ENCODE assay signal across 26 cellular contexts in the genomic region with DNA sequence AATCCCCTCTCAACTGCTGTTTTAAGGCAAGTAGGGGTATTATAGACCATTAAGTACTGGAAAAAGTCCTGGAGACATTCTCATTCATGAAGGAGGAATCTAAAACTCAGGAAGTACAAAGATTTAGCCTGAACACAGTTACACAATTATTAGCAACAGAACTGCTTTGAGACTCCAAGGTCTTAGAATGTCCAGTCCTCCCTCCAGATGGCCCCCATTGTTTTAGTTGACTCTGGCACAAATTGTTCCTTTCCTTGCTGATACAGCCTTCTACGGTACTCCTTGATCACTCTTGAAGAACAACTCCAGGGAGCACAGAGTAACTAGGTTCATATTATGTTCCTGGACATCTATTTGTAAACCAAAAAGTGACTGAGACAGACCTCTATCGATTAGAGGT.
DNase-seq lines count a peak whose midpoint lies in the region; ATAC-seq, FAIRE-seq and TF ChIP-seq lines count a peak whose summit lies in the region.
"Had no signal": no experiment of that assay in that cellular context is flagged by ENCODE, and none has a peak within 500 bp of the region (broad histone marks: within the 10 kb centered on the region; RNA-seq: fewer than 3 reads in every experiment).

No MANE protein-coding gene starts in this region.

- no peak overlapping the region for H3K27ac Mint-ChIP-seq in activated naive CD8-positive, alpha-beta T cell treated with anti-CD3 and anti-CD28 coated beads for 36 hours
- H3K27ac Mint-ChIP-seq in type B pancreatic cell: no peak overlapping the region
- H3K27ac Mint-ChIP-seq: stimulated activated naive CD8-positive, alpha-beta T cell treated with anti-CD3 and anti-CD28 coated beads, Interleukin-15, amount 100 ng/mL, for 72 hours had no signal

- H3K4me1 ChIP-seq in ACC112 (ENCODE audit: control insufficient read depth, insufficient read depth, low read length, unreplicated experiment): peaks cover 23% of the 10 kb centered on the region
- H3K4me1 ChIP-seq in heart right ventricle: peaks cover 0 to 3% (median 0%) of the 10 kb centered on the region in 9 donors
- no peaks in the 10 kb centered on the region for H3K4me1 ChIP-seq in gastrocnemius medialis
- H3K4me1 ChIP-seq: A549, BLaER1, HAP-1 had no signal

- TF ChIP-seq CTCF in heart right ventricle (IDR thresholded peaks at IDR 0.05) (no peak), gastrocnemius medialis (IDR thresholded peaks at IDR 0.05 in 4 of 5, conservative IDR thresholded peaks at IDR 0.05 in 1 of 5) (no peak), type B pancreatic cell (conservative IDR thresholded peaks at IDR 0.05) (no peak)

- no peak overlapping the region for H3K4me3 Mint-ChIP-seq in activated naive CD8-positive, alpha-beta T cell treated with anti-CD3 and anti-CD28 coated beads for 36 hours
- H3K4me3 Mint-ChIP-seq in type B pancreatic cell: no peak overlapping the region
- H3K4me3 Mint-ChIP-seq: stimulated activated naive CD8-positive, alpha-beta T cell treated with anti-CD3 and anti-CD28 coated beads, Interleukin-15, amount 100 ng/mL, for 72 hours had no signal

- TF ChIP-seq POLR2A in gastrocnemius medialis (IDR thresholded peaks at IDR 0.05) (no peak), GM12892 (IDR thresholded peaks at IDR 0.05; ENCODE audit: low read depth, low read length) (no peak)

- FAIRE-seq in GM12892 (lab: Jason Lieb, UNC): no peak
- FAIRE-seq: A549, HTR-8/SVneo, islet of Langerhans, small intestine, TTC549 had no signal

- no peak overlapping the region for H3K9ac ChIP-seq in SK-N-MC (ENCODE audit: insufficient read length)
- H3K9ac ChIP-seq: BLaER1 had no signal

- H3K9me3 ChIP-seq in SK-N-MC (ENCODE audit: low read depth, low read length) (no peaks in the 10 kb centered on the region), heart right ventricle (no peaks in the 10 kb centered on the region), gastrocnemius medialis (no peaks in the 10 kb centered on the region)
- H3K9me3 ChIP-seq: A549, BLaER1, HAP-1, ovary had no signal

- no peaks in the 10 kb centered on the region for H3K4me1 Mint-ChIP-seq in activated naive CD8-positive, alpha-beta T cell treated with anti-CD3 and anti-CD28 coated beads for 36 hours
- peaks cover 11% of the 10 kb centered on the region for H3K4me1 Mint-ChIP-seq in type B pancreatic cell (ENCODE audit: unreplicated experiment)
- H3K4me1 Mint-ChIP-seq: stimulated activated naive CD8-positive, alpha-beta T cell treated with anti-CD3 and anti-CD28 coated beads, Interleukin-15, amount 100 ng/mL, for 72 hours had no signal

- no peaks in the 10 kb centered on the region for H3K36me3 Mint-ChIP-seq in activated naive CD8-positive, alpha-beta T cell treated with anti-CD3 and anti-CD28 coated beads for 36 hours
- no peaks in the 10 kb centered on the region for H3K36me3 Mint-ChIP-seq in type B pancreatic cell

- DNase-seq in SK-N-MC (ENCODE audit: low read depth, low spot score) (no peak), heart right ventricle (no peak), gastrocnemius medialis (peak; percentile 3 to 12), NCI-H82 treated with DMSO at 0.1 percent for 48 hours (lab: John Stamatoyannopoulos, UW; ENCODE audit: unreplicated experiment) (no peak), GM12892 (ENCODE audit: insufficient read length) (no peak), type B pancreatic cell (ENCODE audit: extremely low spot score, unreplicated experiment) (no peak)
- no peak for DNase-seq in activated naive CD8-positive, alpha-beta T cell treated with anti-CD3 and anti-CD28 coated beads for 36 hours
- DNase-seq: activated CD4-positive, alpha-beta T cell treated with anti-CD3 and anti-CD28 coated beads for 4 hours; activated naive CD4-positive, alpha-beta T cell treated with anti-CD3 and anti-CD28 coated beads, Interleukin-2, amount 50 U/mL, for 16 hours; effector memory CD4-positive, alpha-beta T cell; Kasumi-1; NCI-H1092 treated with DMSO at 0.1 percent for 48 hours; NCI-H2029 treated with DMSO at 0.1 percent for 48 hours; NCI-H524; ovary; small intestine; stimulated activated CD4-positive, alpha-beta T cell treated with anti-CD3 and anti-CD28 coated beads, Interleukin-4, amount 100 ng/mL, for 1 hour; stimulated activated naive CD8-positive, alpha-beta T cell treated with anti-CD3 and anti-CD28 coated beads, Interleukin-15, amount 100 ng/mL, for 72 hours had no signal

- in situ Hi-C loops in gastrocnemius medialis (cut with MboI; ENCODE audit: low sequenced_read_pairs in 4 of 4): no loop called here

- H3K79me2 ChIP-seq in ACC112 (ENCODE audit: control insufficient read depth, insufficient read depth, low read length, unreplicated experiment): no peaks in the 10 kb centered on the region

- ATAC-seq in heart right ventricle (peak in 3 of 8 donors; percentile 20 to 94 (median 27)), gastrocnemius medialis (peak; percentile 62 to 65)
- ATAC-seq: A549; stimulated activated naive CD8-positive, alpha-beta T cell treated with anti-CD3 and anti-CD28 coated beads, Interleukin-15, amount 100 ng/mL, for 72 hours had no signal

- WGBS in heart right ventricle, 2 donors: 63 to 78% methylated on average over 2 of the region's 2 CpGs

- H3K27me3 ChIP-seq in ACC112 (ENCODE audit: insufficient read depth, low read length): no peaks in the 10 kb centered on the region
- H3K27me3 ChIP-seq in heart right ventricle: no peaks in the 10 kb centered on the region
- no peaks in the 10 kb centered on the region for H3K27me3 ChIP-seq in gastrocnemius medialis
- H3K27me3 ChIP-seq: BLaER1, ovary had no signal

- peak overlapping the region; percentile 31 for H2AFZ ChIP-seq in ACC112 (ENCODE audit: low read length, unreplicated experiment)

- H3K4me3 ChIP-seq in ACC112 (ENCODE audit: low read depth, low read length) (no peak overlapping the region), SK-N-MC (no peak overlapping the region), heart right ventricle (no peak overlapping the region), gastrocnemius medialis (no peak overlapping the region)
- H3K4me3 ChIP-seq: A549, BLaER1, HAP-1, lung, ovary had no signal

- H3K36me3 ChIP-seq in ACC112 (ENCODE audit: insufficient read depth, low read length): no peaks in the 10 kb centered on the region
- H3K36me3 ChIP-seq in SK-N-MC (ENCODE audit: insufficient read depth, low read length): no peaks in the 10 kb centered on the region
- no peaks in the 10 kb centered on the region for H3K36me3 ChIP-seq in heart right ventricle
- H3K36me3 ChIP-seq in gastrocnemius medialis: no peaks in the 10 kb centered on the region
- H3K36me3 ChIP-seq: BLaER1, HAP-1, ovary had no signal

- H3K9me3 Mint-ChIP-seq in activated naive CD8-positive, alpha-beta T cell treated with anti-CD3 and anti-CD28 coated beads for 36 hours: no peaks in the 10 kb centered on the region
- no peaks in the 10 kb centered on the region for H3K9me3 Mint-ChIP-seq in type B pancreatic cell
- H3K9me3 Mint-ChIP-seq: stimulated activated naive CD8-positive, alpha-beta T cell treated with anti-CD3 and anti-CD28 coated beads, Interleukin-15, amount 100 ng/mL, for 72 hours had no signal

- H3K27ac ChIP-seq in ACC112 (ENCODE audit: low read depth, low read length) (peak overlapping the region; percentile 87), SK-N-MC (peak overlapping the region; percentile 55; the same call in 1 of the 2 replicates), heart right ventricle (peak overlapping the region in 6 of 10 donors; percentile 1 to 74 (median 12)), gastrocnemius medialis (peak overlapping the region; percentile 24 to 61 (median 40))
- H3K27ac ChIP-seq: A549, BLaER1 had no signal

- H3K27me3 Mint-ChIP-seq in activated naive CD8-positive, alpha-beta T cell treated with anti-CD3 and anti-CD28 coated beads for 36 hours: no peaks in the 10 kb centered on the region
- peaks cover 5% of the 10 kb centered on the region for H3K27me3 Mint-ChIP-seq in type B pancreatic cell
- H3K27me3 Mint-ChIP-seq: stimulated activated naive CD8-positive, alpha-beta T cell treated with anti-CD3 and anti-CD28 coated beads, Interleukin-15, amount 100 ng/mL, for 72 hours had no signal

- intact Hi-C loops in heart right ventricle (cut with DNase I): no loop called here
- intact Hi-C loops in gastrocnemius medialis (cut with DNase I; ENCODE audit: low total_unique reads): no loop called here

Comparison
In these comparisons a context has a peak if more than half of its experiments do, and no peak if none do; other contexts are left out.
1. H3K27ac ChIP-seq: peak in every context shown above with its lines; median percentile 87 in ACC112; 55 in SK-N-MC; 40 in gastrocnemius medialis; 12 in heart right ventricle.
2. DNase-seq: peak in gastrocnemius medialis (2 of 2); none in SK-N-MC (single experiment), heart right ventricle (0 of 2), NCI-H82 treated with DMSO at 0.1 percent for 48 hours (single experiment), GM12892 (single experiment), activated naive CD8-positive, alpha-beta T cell treated with anti-CD3 and anti-CD28 coated beads for 36 hours (single experiment) and type B pancreatic cell (single experiment).